Comparison of ENCODE assay signal across 11 cellular contexts in genomic region chr14:100015251-100015655, GRCh38. TPM values are rescaled to one million over a fixed set of nuclear protein-coding genes. Genes with fewer than 3 reads are reported as not detected.
DNase-seq lines count a peak whose midpoint lies in the region; ATAC-seq and TF ChIP-seq lines count a peak whose summit lies in the region.
"Had no signal": no experiment of that assay in that cellular context is flagged by ENCODE, and none has a peak within 500 bp of the region (broad histone marks: within the 10 kb centered on the region; RNA-seq: fewer than 3 reads in every experiment).

No MANE protein-coding gene starts in this region.

- TF ChIP-seq CTCF in breast epithelium (IDR thresholded peaks at IDR 0.05) (no peak), MCF 10A (IDR thresholded peaks at IDR 0.05; ENCODE audit: unreplicated experiment) (no peak)

- BruUV-seq in MCF 10A (replicated peaks; lab: Mats Ljungman, UMichigan), result no TSS peak

- peak; percentile 78 for ATAC-seq in HG03066 (IDR thresholded peaks at IDR 0.05; ENCODE audit: low read depth, unreplicated experiment)
- peak; percentile 99 to 100 for ATAC-seq in stimulated activated naive B cell treated with anti-CD40 and anti-IgM and Interleukin-4, amounts not matched to agents 10 μg/mL and 1 μg/mL and 100 μg/mL, for 72 hours (replicated peaks)
- ATAC-seq: A549, Right ventricle myocardium inferior had no signal

- H3K36me3 ChIP-seq in breast epithelium, result no peaks in the 10 kb centered on the region
- H3K36me3 ChIP-seq in HAP-1 (replicated peaks), result no peaks in the 10 kb centered on the region

- H3K4me1 Mint-ChIP-seq in MCF 10A (ENCODE audit: insufficient read depth, unreplicated experiment), result peaks cover 33% of the 10 kb centered on the region
- H3K4me1 Mint-ChIP-seq in stimulated activated naive B cell treated with anti-CD40 and anti-IgM and Interleukin-4, amounts not matched to agents 10 μg/mL and 1 μg/mL and 100 μg/mL, for 72 hours, result peaks cover 10 to 29% of the 10 kb centered on the region in 2 donors

- peak overlapping the region; percentile 17 to 20 for H3K27ac ChIP-seq in breast epithelium
- H3K27ac ChIP-seq: A549 had no signal

- H3K9me3 ChIP-seq in breast epithelium (no peaks in the 10 kb centered on the region), HAP-1 (no peaks in the 10 kb centered on the region)
- H3K9me3 ChIP-seq: A549 had no signal

- in situ Hi-C loops in HAP-1 (cut with MboI; ENCODE audit: low sequenced_read_pairs), result no loop called here

- H3K27me3 ChIP-seq in breast epithelium (no peaks in the 10 kb centered on the region), HAP-1 (ENCODE audit: low read depth) (no peaks in the 10 kb centered on the region)

- no peaks in the 10 kb centered on the region for H3K36me3 Mint-ChIP-seq in MCF 10A (ENCODE audit: insufficient read depth, unreplicated experiment)
- H3K36me3 Mint-ChIP-seq in stimulated activated naive B cell treated with anti-CD40 and anti-IgM and Interleukin-4, amounts not matched to agents 10 μg/mL and 1 μg/mL and 100 μg/mL, for 72 hours, result peaks cover 0 to 4% of the 10 kb centered on the region in 2 donors

- no peak overlapping the region for H3K27ac Mint-ChIP-seq in MCF 10A (ENCODE audit: low read depth, unreplicated experiment)
- H3K27ac Mint-ChIP-seq in stimulated activated naive B cell treated with anti-CD40 and anti-IgM and Interleukin-4, amounts not matched to agents 10 μg/mL and 1 μg/mL and 100 μg/mL, for 72 hours, result peak overlapping the region; percentile 42
- H3K27ac Mint-ChIP-seq: stimulated activated naive CD8-positive, alpha-beta T cell treated with anti-CD3 and anti-CD28 coated beads, Interleukin-15, Interleukin-2, amounts not matched to agents 100 ng/mL and 50 ng/mL, for 24 hours had no signal

- TF ChIP-seq POLR2A in breast epithelium (IDR thresholded peaks at IDR 0.05), result no peak

- no peak for DNase-seq in breast epithelium (ENCODE audit: low spot score in 2 of 2)
- no peak for DNase-seq in MCF 10A (ENCODE audit: unreplicated experiment)
- peak; percentile 66 for DNase-seq in SKM-1 treated with dmso at 0.1 percent for 144 hours (lab: John Stamatoyannopoulos, UW; ENCODE audit: unreplicated experiment)
- DNase-seq in stimulated activated naive B cell treated with anti-CD40 and anti-IgM and Interleukin-4, amounts not matched to agents 10 μg/mL and 1 μg/mL and 100 μg/mL, for 72 hours, result peak; percentile 57
- no peak for DNase-seq in stimulated activated CD4-positive, alpha-beta T cell treated with anti-CD3 and anti-CD28 coated beads, Interleukin-4, amount 100 ng/mL, for 1 hour
- DNase-seq in cardiac septum (ENCODE audit: low spot score), result no peak
- DNase-seq in HAP-1 (ENCODE audit: low spot score in 2 of 2), result no peak

- no peaks in the 10 kb centered on the region for H3K9me3 Mint-ChIP-seq in MCF 10A (ENCODE audit: unreplicated experiment)
- H3K9me3 Mint-ChIP-seq in stimulated activated naive B cell treated with anti-CD40 and anti-IgM and Interleukin-4, amounts not matched to agents 10 μg/mL and 1 μg/mL and 100 μg/mL, for 72 hours, result no peaks in the 10 kb centered on the region
- H3K9me3 Mint-ChIP-seq: stimulated activated naive CD8-positive, alpha-beta T cell treated with anti-CD3 and anti-CD28 coated beads, Interleukin-15, Interleukin-2, amounts not matched to agents 100 ng/mL and 50 ng/mL, for 24 hours had no signal

- no peak overlapping the region for H3K4me3 Mint-ChIP-seq in MCF 10A (ENCODE audit: unreplicated experiment)
- H3K4me3 Mint-ChIP-seq in stimulated activated naive B cell treated with anti-CD40 and anti-IgM and Interleukin-4, amounts not matched to agents 10 μg/mL and 1 μg/mL and 100 μg/mL, for 72 hours, result no peak overlapping the region
- H3K4me3 Mint-ChIP-seq: stimulated activated naive CD8-positive, alpha-beta T cell treated with anti-CD3 and anti-CD28 coated beads, Interleukin-15, Interleukin-2, amounts not matched to agents 100 ng/mL and 50 ng/mL, for 24 hours had no signal

- H3K27me3 Mint-ChIP-seq in MCF 10A (ENCODE audit: insufficient read depth, unreplicated experiment), result no peaks in the 10 kb centered on the region
- H3K27me3 Mint-ChIP-seq in stimulated activated naive B cell treated with anti-CD40 and anti-IgM and Interleukin-4, amounts not matched to agents 10 μg/mL and 1 μg/mL and 100 μg/mL, for 72 hours, result no peaks in the 10 kb centered on the region
- H3K27me3 Mint-ChIP-seq: stimulated activated naive CD8-positive, alpha-beta T cell treated with anti-CD3 and anti-CD28 coated beads, Interleukin-15, Interleukin-2, amounts not matched to agents 100 ng/mL and 50 ng/mL, for 24 hours had no signal

- POLR2A ChIA-PET in MCF 10A (lab: Yijun Ruan, JAX), result interaction anchor here (1.2 kb wide), 1 partner anchor 20 kb away, joined by 3 read pairs; no protein-coding TSS in a partner anchor

- CTCF ChIA-PET in MCF 10A (lab: Yijun Ruan, JAX), result interaction anchor here (0.8 kb wide), 1 partner anchor 11 kb away, joined by 3 read pairs; no protein-coding TSS in a partner anchor

- intact Hi-C loops in breast epithelium (cut with DNase I; ENCODE audit: low total_unique reads), result no loop called here
- intact Hi-C loops in MCF 10A (cut with micrococcal nuclease), result no loop called here
- intact Hi-C loops in cardiac septum (cut with DNase I), result no loop called here

- no peaks in the 10 kb centered on the region for H3K4me1 ChIP-seq in breast epithelium
- no peaks in the 10 kb centered on the region; the same call in 1 of the 2 replicates for H3K4me1 ChIP-seq in HAP-1

- H3K4me3 ChIP-seq in breast epithelium (no peak overlapping the region), HAP-1 (no peak overlapping the region)
- H3K4me3 ChIP-seq: A549 had no signal

RNA-seq across cellular contexts. Expression of gene EVL, which starts 50.0 kb away (rescaled TPM):
- total RNA-seq in breast epithelium, result 100 to 1,000 TPM in 2 of 3 donors, 10 to 100 TPM in 1; 50.7 to 116 (median 107) TPM
- total RNA-seq in MCF 10A (2022), result 52.5 and 55.4 TPM in 2 replicates
- total RNA-seq in cardiac septum, result 46.3 TPM

Comparison
In these comparisons a context has a peak if more than half of its experiments do, and no peak if none do; other contexts are left out.
1. DNase-seq: peak in SKM-1 treated with dmso at 0.1 percent for 144 hours (single experiment) and stimulated activated naive B cell treated with anti-CD40 and anti-IgM and Interleukin-4, amounts not matched to agents 10 μg/mL and 1 μg/mL and 100 μg/mL, for 72 hours (single experiment); none in breast epithelium (0 of 2), MCF 10A (single experiment), stimulated activated CD4-positive, alpha-beta T cell treated with anti-CD3 and anti-CD28 coated beads, Interleukin-4, amount 100 ng/mL, for 1 hour (single experiment), cardiac septum (single experiment) and HAP-1 (0 of 2).